Comparison of ENCODE assay signal across 14 cellular contexts in genomic region chr2:130230376-130230775, GRCh38. TPM values are rescaled to one million over a fixed set of nuclear protein-coding genes. Genes with fewer than 3 reads are reported as not detected.
"Had no signal": no experiment of that assay in that cellular context is flagged by ENCODE, and none has a peak within 500 bp of the region (broad histone marks: within the 10 kb centered on the region; RNA-seq: fewer than 3 reads in every experiment).

No MANE protein-coding gene starts in this region.

RNA-seq across cellular contexts. Expression of gene TUBA3E, which starts 32.1 kb away (rescaled TPM):
- total RNA-seq: activated B cell treated with CpG ODN at 0.5 μM for 24 hours; activated CD4-positive, alpha-beta memory T cell treated with anti-CD3 and anti-CD28 coated beads for 36 hours; activated CD4-positive, alpha-beta memory T cell treated with anti-CD3 and anti-CD28 coated beads, Interleukin-2, amount 10 ng/mL, durations not matched to agents 7 days and 5 days; activated CD4-positive, alpha-beta T cell treated with anti-CD3 and anti-CD28 coated beads for 36 hours; activated CD4-positive, alpha-beta T cell treated with anti-CD3 and anti-CD28 coated beads, Interleukin-2, amount 10 ng/mL, durations not matched to agents 24 days and 14 days; activated CD4-positive, alpha-beta T cell treated with anti-CD3 and anti-CD28 coated beads, Interleukin-2, amount 10 ng/mL, durations not matched to agents 7 days and 5 days; activated CD8-positive, alpha-beta memory T cell treated with anti-CD3 and anti-CD28 coated beads for 36 hours; activated CD8-positive, alpha-beta memory T cell treated with anti-CD3 and anti-CD28 coated beads, Interleukin-2, amount 10 ng/mL, durations not matched to agents 7 days and 5 days; activated CD8-positive, alpha-beta T cell treated with anti-CD3 and anti-CD28 coated beads for 36 hours; activated CD8-positive, alpha-beta T cell treated with anti-CD3 and anti-CD28 coated beads, Interleukin-2, amount 10 ng/mL, durations not matched to agents 7 days and 5 days; T-helper 1 cell treated with Interleukin-12 subunit alpha and Interleukin-12 subunit beta and Interleukin-4 antibody, amounts not matched to agents 30 ng/mL and 1 ng/mL, for 36 hours; T-helper 17 cell; T-helper 2 cell treated with Interferon-gamma antibody and Interleukin-4, amounts not matched to agents 100 ng/mL and 5 ng/mL, for 36 hours; WTC11 had no signal
